ENCODE assay signal across 24 cellular contexts in the genomic region with DNA sequence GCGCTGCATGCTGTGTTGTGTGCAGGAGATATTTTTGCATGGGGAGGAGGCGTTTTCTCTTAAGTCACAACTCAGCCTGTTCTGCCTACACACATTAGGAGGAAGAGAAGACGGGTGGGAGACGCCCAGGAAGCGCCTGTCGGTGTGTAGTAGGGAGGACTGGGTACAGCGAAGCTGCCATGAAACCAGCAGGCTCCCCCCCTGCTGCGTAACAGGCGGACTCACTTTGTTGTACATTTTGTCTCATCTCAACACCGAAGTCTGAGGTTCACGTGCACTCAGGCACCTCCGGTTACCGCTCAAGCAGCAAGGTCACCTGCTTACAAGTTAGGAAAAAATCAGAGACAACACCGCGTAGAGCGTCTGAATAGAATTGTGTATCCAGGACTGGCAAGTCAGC. TPM values are rescaled to one million over a fixed set of nuclear protein-coding genes. Genes with fewer than 3 reads are reported as not detected.
DNase-seq lines count a peak whose midpoint lies in the region; ATAC-seq and TF ChIP-seq lines count a peak whose summit lies in the region.
"Had no signal": no experiment of that assay in that cellular context is flagged by ENCODE, and none has a peak within 500 bp of the region (broad histone marks: within the 10 kb centered on the region; RNA-seq: fewer than 3 reads in every experiment).

No MANE protein-coding gene starts in this region.

- H3K9ac ChIP-seq in HUES48 (ENCODE audit: low read depth, low read length) (no peak overlapping the region), endodermal cell (ENCODE audit: extremely low read depth, low read length, poor library complexity, severe bottlenecking) (no peak overlapping the region)

- H3K36me3 ChIP-seq in A673 (ENCODE audit: insufficient read depth, low read length, poor library complexity, severe bottlenecking) (no peaks in the 10 kb centered on the region), HUES48 (ENCODE audit: control insufficient read depth, insufficient read depth, low read length) (no peaks in the 10 kb centered on the region), endodermal cell (ENCODE audit: control insufficient read depth, insufficient read depth, low read length) (no peaks in the 10 kb centered on the region), testis (ENCODE audit: low read depth, missing control alignments) (no peaks in the 10 kb centered on the region)
- H3K36me3 ChIP-seq: breast epithelium, lower lobe of right lung, right lobe of liver had no signal

- H3K4me3 Mint-ChIP-seq in endodermal cell: peak overlapping the region; percentile 40
- H3K4me3 Mint-ChIP-seq: IgD-negative memory B cell had no signal

- CTCF ChIA-PET in A673 (lab: Charles Lee): no interaction called here

- H3K9me3 ChIP-seq in A673 (ENCODE audit: low read depth, low read length, poor library complexity, severe bottlenecking) (no peaks in the 10 kb centered on the region), HUES48 (ENCODE audit: control insufficient read depth, insufficient read depth, low read length) (no peaks in the 10 kb centered on the region), endodermal cell (ENCODE audit: control insufficient read depth, low read length) (no peaks in the 10 kb centered on the region), testis (no peaks in the 10 kb centered on the region)
- H3K9me3 ChIP-seq: breast epithelium, lower lobe of right lung, right lobe of liver had no signal

- peaks cover 100% of the 10 kb centered on the region for H3K27me3 ChIP-seq in A673 (replicated peaks; ENCODE audit: insufficient read depth, low read depth, low read length, poor library complexity)
- peaks cover 49% of the 10 kb centered on the region for H3K27me3 ChIP-seq in HUES48 (ENCODE audit: control insufficient read depth, insufficient read depth, low read length)
- peaks cover 99% of the 10 kb centered on the region for H3K27me3 ChIP-seq in endodermal cell (ENCODE audit: control insufficient read depth, insufficient read depth, low read length, poor library complexity, severe bottlenecking)
- H3K27me3 ChIP-seq in testis: no peaks in the 10 kb centered on the region

- no peak for TF ChIP-seq CTCF in A673 (conservative IDR thresholded peaks at IDR 0.05; ENCODE audit: low read depth, low read length)
- no peak for TF ChIP-seq CTCF in endodermal cell (conservative IDR thresholded peaks at IDR 0.05)
- no peak for TF ChIP-seq CTCF in testis (IDR thresholded peaks at IDR 0.05)

- H3K27ac Mint-ChIP-seq in endodermal cell: no peak overlapping the region
- H3K27ac Mint-ChIP-seq: IgD-negative memory B cell had no signal

- peaks cover 88% of the 10 kb centered on the region for H3K27me3 Mint-ChIP-seq in endodermal cell (ENCODE audit: insufficient read depth)

- POLR2A ChIA-PET in A673 (lab: Charles Lee; ENCODE audit: low non-redundant PET): no interaction called here

- BruUV-seq in A673 (replicated peaks; lab: Mats Ljungman, UMichigan): no TSS peak

- ATAC-seq in GM18868 (IDR thresholded peaks at IDR 0.05; ENCODE audit: unreplicated experiment): no peak
- ATAC-seq: A549, lower lobe of right lung, right lobe of liver, SK-N-SH treated with all-trans-retinoic acid at 6 μM for 48 hours had no signal

- H3K4me1 ChIP-seq in A673 (ENCODE audit: insufficient read depth, low read length, poor library complexity, severe bottlenecking) (no peaks in the 10 kb centered on the region), HUES48 (ENCODE audit: control insufficient read depth, insufficient read depth, low read length) (peaks cover 8% of the 10 kb centered on the region; the same call in 1 of the 2 replicates), endodermal cell (ENCODE audit: control insufficient read depth, insufficient read depth, low read length) (no peaks in the 10 kb centered on the region), testis (no peaks in the 10 kb centered on the region)
- H3K4me1 ChIP-seq: A549, breast epithelium, lower lobe of right lung, right lobe of liver had no signal

- H3K4me3 ChIP-seq in A673 (ENCODE audit: low read depth, low read length, poor library complexity, severe bottlenecking) (no peak overlapping the region), HUES48 (ENCODE audit: low read depth, low read length) (peak overlapping the region; percentile 66), endodermal cell (ENCODE audit: low read length) (peak overlapping the region; percentile 45), testis (peak overlapping the region in 1 of 2 donors; percentile 29)
- H3K4me3 ChIP-seq: A549, breast epithelium, lower lobe of right lung, right lobe of liver had no signal

- no peak overlapping the region for H3K27ac ChIP-seq in A673 (ENCODE audit: low read depth, low read length, poor library complexity, severe bottlenecking)
- no peak overlapping the region for H3K27ac ChIP-seq in HUES48 (ENCODE audit: low read depth, low read length)
- no peak overlapping the region for H3K27ac ChIP-seq in endodermal cell (ENCODE audit: low read depth, low read length)
- H3K27ac ChIP-seq in testis: no peak overlapping the region
- H3K27ac ChIP-seq: A549, breast epithelium, lower lobe of right lung, right lobe of liver had no signal

- peaks cover 2% of the 10 kb centered on the region for H3K4me1 Mint-ChIP-seq in endodermal cell
- H3K4me1 Mint-ChIP-seq: IgD-negative memory B cell had no signal

- no peaks in the 10 kb centered on the region for H3K9me3 Mint-ChIP-seq in endodermal cell

- no peaks in the 10 kb centered on the region for H3K36me3 Mint-ChIP-seq in endodermal cell (ENCODE audit: low read depth)
- H3K36me3 Mint-ChIP-seq: IgD-negative memory B cell had no signal

- DNase-seq in A673 (ENCODE audit: low spot score): peak; percentile 15
- DNase-seq in endodermal cell: peak; percentile 50
- DNase-seq in middle frontal gyrus (ENCODE audit: extremely low spot score, low spot score): peak; percentile 43
- no peak for DNase-seq in stimulated activated CD8-positive, alpha-beta memory T cell treated with anti-CD3 and anti-CD28 coated beads, Interleukin-4, amount 100 ng/mL, for 48 hours
- no peak for DNase-seq in cerebellum (ENCODE audit: low spot score)
- no peak for DNase-seq in testis
- DNase-seq: activated CD4-positive, alpha-beta T cell treated with anti-CD3 and anti-CD28 coated beads, Interleukin-2, amount 50 U/mL, for 4 hours; activated CD8-positive, alpha-beta memory T cell treated with anti-CD3 and anti-CD28 coated beads, Interleukin-2, amount 50 U/mL, for 4 hours; COR-L47; cortex of kidney; islet precursor cell; lower lobe of right lung; NCI-H1436; right lobe of liver; T-helper 9 cell had no signal

- TF ChIP-seq POLR2A in testis (IDR thresholded peaks at IDR 0.05): no peak

- 45 to 66% methylated on average over 11 to 16 of the region's 16 CpGs for WGBS in endodermal cell (ENCODE audit: insufficient coverage in 1 of 2, insufficient read length in 1 of 2), 2 experiments
- WGBS in testis, 2 donors: 28 to 51% methylated on average over 16 of the region's 16 CpGs

- intact Hi-C loops in A673 (cut with micrococcal nuclease; ENCODE audit: unreplicated experiment): no loop called here
- intact Hi-C loops in testis (cut with DNase I; ENCODE audit: low total_unique reads): no loop called here

RNA-seq across cellular contexts. Expression of gene CRTAC1, which starts 56.3 kb away (rescaled TPM):
- total RNA-seq in A673 (2021): not detected in 2 replicates
- under 1 TPM; 0.13 to 0.24 TPM for total RNA-seq in endodermal cell
- polyA plus RNA-seq in endodermal cell (2013, experiment 1 of 2): 1.00 TPM
- 1.5 TPM for polyA plus RNA-seq in endodermal cell (2013, experiment 2 of 2)
- total RNA-seq in cerebellum: 15.5 TPM
- total RNA-seq in testis: 10 to 100 TPM in 1 of 2 donors, 1 to 10 TPM in 1; 7.5 to 12.2 TPM
- 11.5 TPM for polyA plus RNA-seq in testis (ENCODE audit: insufficient read depth, low read depth, low replicate concordance)
- total RNA-seq: M059J, OCI-LY7 had no signal
- polyA plus RNA-seq: BJ, IgD-negative memory B cell had no signal

Comparison
In these comparisons a context has a peak if more than half of its experiments do, and no peak if none do; other contexts are left out.
1. DNase-seq: peak in A673 (single experiment), endodermal cell (single experiment) and middle frontal gyrus (single experiment); none in stimulated activated CD8-positive, alpha-beta memory T cell treated with anti-CD3 and anti-CD28 coated beads, Interleukin-4, amount 100 ng/mL, for 48 hours (single experiment), cerebellum (single experiment) and testis (single experiment).